In genomic region chr12:54216580-54217308, GRCh38 we compare ENCODE assay signal across 7 cellular contexts. TPM values are rescaled to one million over a fixed set of nuclear protein-coding genes. Genes with fewer than 3 reads are reported as not detected.
DNase-seq lines count a peak whose midpoint lies in the region; ATAC-seq and TF ChIP-seq lines count a peak whose summit lies in the region.

No MANE protein-coding gene starts in this region.

- peak; percentile 96 for DNase-seq in NB4 (ENCODE audit: low read depth)
- peak; percentile 84 to 87 for DNase-seq in SJSA1 (ENCODE audit: low read depth in 1 of 2, low spot score in 2 of 2)
- DNase-seq in activated gamma-delta T cell treated with anti-CD3 and anti-CD28 coated beads, Interleukin-2, amount 50 U/mL, for 16 hours (ENCODE audit: low read depth): peak; percentile 64
- peak; percentile 87 for DNase-seq in glomerular visceral epithelial cell (ENCODE audit: extremely low spot score)
- DNase-seq in osteoblast (ENCODE audit: insufficient read length, low spot score, missing footprints): peak; percentile 94

- ATAC-seq in GM18511 (IDR thresholded peaks at IDR 0.05; ENCODE audit: unreplicated experiment): peak; percentile 32

- H3K79me2 ChIP-seq in osteoblast (ENCODE audit: insufficient read depth, low read length): no peaks in the 10 kb centered on the region

- TF ChIP-seq CTCF in NB4 (IDR thresholded peaks at IDR 0.05; ENCODE audit: low read depth, low read length) (peak; percentile 85), osteoblast (IDR thresholded peaks at IDR 0.05; ENCODE audit: extremely low read depth, low read depth, low read length) (peak; percentile 73)

- H3K4me2 ChIP-seq in osteoblast (ENCODE audit: insufficient read depth, low read length): peak overlapping the region; percentile 84

- H3K4me1 ChIP-seq in SJSA1 (replicated peaks): peaks cover 26% of the 10 kb centered on the region
- H3K4me1 ChIP-seq in osteoblast (ENCODE audit: insufficient read depth, low read length): peaks cover 35% of the 10 kb centered on the region

- H3K27me3 ChIP-seq in SJSA1 (replicated peaks) (no peaks in the 10 kb centered on the region), osteoblast (ENCODE audit: insufficient read depth, low read length) (no peaks in the 10 kb centered on the region)

- no peaks in the 10 kb centered on the region for H4K20me1 ChIP-seq in osteoblast (ENCODE audit: insufficient read depth, low read length)

- TF ChIP-seq POLR2A in NB4 (IDR thresholded peaks at IDR 0.05; ENCODE audit: extremely low read depth, insufficient read length): no peak

- H3K4me3 ChIP-seq in NB4 (ENCODE audit: low read depth, low read length): peak overlapping the region; percentile 23
- H3K4me3 ChIP-seq in SJSA1: peak overlapping the region; percentile 20
- H3K4me3 ChIP-seq in osteoblast (ENCODE audit: insufficient read depth, low read length): peak overlapping the region; percentile 68

- H3K9me3 ChIP-seq in SJSA1 (replicated peaks): no peaks in the 10 kb centered on the region
- no peaks in the 10 kb centered on the region for H3K9me3 ChIP-seq in osteoblast (ENCODE audit: low read depth, low read length)

- peak overlapping the region; percentile 53; the same call in 1 of the 2 replicates for H3K27ac ChIP-seq in SJSA1
- no peak overlapping the region for H3K27ac ChIP-seq in osteoblast (ENCODE audit: low read depth, low read length)
- H3K27ac ChIP-seq in temporal lobe (ENCODE audit: low read depth, low read length): peak overlapping the region; percentile 83

- peak overlapping the region; percentile 82 for H2AFZ ChIP-seq in osteoblast (ENCODE audit: low read length)

- H3K36me3 ChIP-seq in SJSA1 (no peaks in the 10 kb centered on the region), osteoblast (ENCODE audit: insufficient read depth, low read length) (no peaks in the 10 kb centered on the region)

RNA-seq across cellular contexts. Expression of gene SMUG1, which starts 28.0 kb away (rescaled TPM):
- 35.9 and 50.6 TPM in 2 replicates for total RNA-seq in SJSA1 (2014; rRNA removed; shearing (Covaris generic))
- total RNA-seq in osteoblast (23.5 and 36.5 TPM in 2 replicates), temporal lobe (28.5 TPM)
